Comparison of ENCODE assay signal across 21 cellular contexts in genomic region chrX:47587906-47588735, GRCh38.
"Had no signal": no experiment of that assay in that cellular context is flagged by ENCODE, and none has a peak within 500 bp of the region (broad histone marks: within the 10 kb centered on the region; RNA-seq: fewer than 3 reads in every experiment).

No MANE protein-coding gene starts in this region.

- H3K4me3 ChIP-seq: body of pancreas, cardiac muscle cell, gastrocnemius medialis, right lobe of liver, skin epidermis, stomach, suprapubic skin, tibial nerve had no signal

- DNase-seq: activated CD4-positive, alpha-beta T cell treated with anti-CD3 and anti-CD28 coated beads for 4 hours; activated CD4-positive, alpha-beta T cell treated with anti-CD3 and anti-CD28 coated beads, Interleukin-2, amount 50 U/mL, for 48 hours; activated CD4-positive, CD25-positive, alpha-beta regulatory T cell; activated gamma-delta T cell; activated naive CD4-positive, alpha-beta T cell treated with anti-CD3 and anti-CD28 coated beads, Interleukin-2, amount 50 U/mL, for 16 hours; activated naive CD8-positive, alpha-beta T cell treated with anti-CD3 and anti-CD28 coated beads, Interleukin-2, amount 50 U/mL, for 24 hours; body of pancreas; effector CD8-positive, alpha-beta T cell; erythroblast; gastrocnemius medialis; left colon; nephron progenitor cell; right lobe of liver; stimulated activated CD4-positive, alpha-beta T cell treated with anti-CD3 and anti-CD28 coated beads, Interleukin-2, amount 100 ng/mL, for 24 hours; stomach; T1000 had no signal

- ATAC-seq: activated naive CD8-positive, alpha-beta T cell treated with anti-CD3 and anti-CD28 coated beads, Interleukin-2, amount 50 U/mL, for 24 hours; body of pancreas; gastrocnemius medialis; left colon; stimulated activated memory B cell treated with anti-CD40 and anti-IgM and Interleukin-4, amounts not matched to agents 10 μg/mL and 1 μg/mL and 100 μg/mL, for 72 hours had no signal
